In genomic region chr1:184892116-184892515, GRCh38 we compare ENCODE assay signal across 9 cellular contexts.
DNase-seq lines count a peak whose midpoint lies in the region; ATAC-seq and TF ChIP-seq lines count a peak whose summit lies in the region.
"Had no signal": no experiment of that assay in that cellular context is flagged by ENCODE, and none has a peak within 500 bp of the region (broad histone marks: within the 10 kb centered on the region; RNA-seq: fewer than 3 reads in every experiment).

No MANE protein-coding gene starts in this region.

- TF ChIP-seq CTCF in transverse colon (IDR thresholded peaks at IDR 0.05), result no peak
- no peak for TF ChIP-seq CTCF in endodermal cell (conservative IDR thresholded peaks at IDR 0.05)

- ATAC-seq in HG02870 (IDR thresholded peaks at IDR 0.05; ENCODE audit: unreplicated experiment), result peak; percentile 96

- CTCF ChIA-PET in activated CD4-positive, alpha-beta memory T cell treated with anti-CD3 and anti-CD28 coated beads for 36 hours (lab: Charles Lee), result interaction anchor here (1.0 to 3.9 kb wide), 9 partner anchors 10 to 278 kb away, joined by 4 to 16 read pairs (median 7); partner anchors contain the start of gene NIBAN1

- H3K27ac ChIP-seq in transverse colon (peak overlapping the region in 3 of 4 donors; percentile 4 to 68 (median 18)), endodermal cell (ENCODE audit: low read depth, low read length) (no peak overlapping the region)
- H3K27ac ChIP-seq: RWPE1 had no signal

- intact Hi-C loops in activated CD4-positive, alpha-beta memory T cell treated with anti-CD3 and anti-CD28 coated beads for 36 hours (cut with micrococcal nuclease), result loop anchor here (1.0 to 5.0 kb wide), 4 partner anchors 38 to 935 kb away; no protein-coding TSS in a partner anchor
- intact Hi-C loops in transverse colon (cut with DNase I; ENCODE audit: low total_unique reads), result no loop called here

- peaks cover 17% of the 10 kb centered on the region for H3K36me3 Mint-ChIP-seq in activated CD4-positive, alpha-beta memory T cell treated with anti-CD3 and anti-CD28 coated beads for 36 hours
- no peaks in the 10 kb centered on the region for H3K36me3 Mint-ChIP-seq in endodermal cell (ENCODE audit: low read depth)

- peaks cover 1% of the 10 kb centered on the region for H3K27me3 Mint-ChIP-seq in activated CD4-positive, alpha-beta memory T cell treated with anti-CD3 and anti-CD28 coated beads for 36 hours
- H3K27me3 Mint-ChIP-seq in endodermal cell (ENCODE audit: insufficient read depth), result no peaks in the 10 kb centered on the region

- 65 to 76% methylated on average over 4 of the region's 4 CpGs for WGBS in transverse colon (ENCODE audit: low coverage in 1 of 2), 2 donors
- WGBS in endodermal cell (ENCODE audit: insufficient coverage in 1 of 2, insufficient read length in 1 of 2), 2 experiments, result 86 to 100% methylated on average over 1 to 4 of the region's 4 CpGs

- peak; percentile 26 for DNase-seq in stimulated activated CD4-positive, alpha-beta T cell treated with anti-CD3 and anti-CD28 coated beads, Interleukin-4, amount 100 ng/mL, for 24 hours
- no peak for DNase-seq in stimulated activated CD4-positive, alpha-beta T cell treated with anti-CD3 and anti-CD28 coated beads, Interleukin-2, amount 100 ng/mL, for 24 hours
- peak; percentile 53 for DNase-seq in activated CD4-positive, alpha-beta memory T cell treated with anti-CD3 and anti-CD28 coated beads for 36 hours
- DNase-seq in transverse colon, result no peak
- DNase-seq in midbrain (lab: John Stamatoyannopoulos, UW), result no peak
- DNase-seq in endodermal cell, result no peak
- no peak for DNase-seq in SKM-1 treated with dmso at 0.1 percent for 144 hours (lab: John Stamatoyannopoulos, UW; ENCODE audit: unreplicated experiment)

- H3K4me1 ChIP-seq in transverse colon, result peaks cover 0 to 28% (median 20%) of the 10 kb centered on the region in 4 donors
- peaks cover 16% of the 10 kb centered on the region for H3K4me1 ChIP-seq in endodermal cell (ENCODE audit: control insufficient read depth, insufficient read depth, low read length)

- in situ Hi-C loops in transverse colon (cut with MboI; ENCODE audit: low pct_ligation_motif_present in 1 of 4, low pct_unique_long_range_greater_than_20kb in 1 of 4, low sequenced_read_pairs in 3 of 4), result no loop called here

- H3K9me3 ChIP-seq in transverse colon (no peaks in the 10 kb centered on the region), endodermal cell (ENCODE audit: control insufficient read depth, low read length) (no peaks in the 10 kb centered on the region)

- H3K27me3 ChIP-seq in transverse colon (peaks cover 5% of the 10 kb centered on the region), endodermal cell (ENCODE audit: control insufficient read depth, insufficient read depth, low read length, poor library complexity, severe bottlenecking) (no peaks in the 10 kb centered on the region)

- no peaks in the 10 kb centered on the region for H3K36me3 ChIP-seq in transverse colon
- H3K36me3 ChIP-seq in endodermal cell (ENCODE audit: control insufficient read depth, insufficient read depth, low read length), result no peaks in the 10 kb centered on the region

- POLR2A ChIA-PET in activated CD4-positive, alpha-beta memory T cell treated with anti-CD3 and anti-CD28 coated beads for 36 hours (lab: Charles Lee), result interaction anchor here (0.6 to 4.2 kb wide), 11 partner anchors 9 to 136 kb away, joined by 3 to 46 read pairs (median 6); partner anchors contain the start of gene NIBAN1

- H3K4me1 Mint-ChIP-seq in activated CD4-positive, alpha-beta memory T cell treated with anti-CD3 and anti-CD28 coated beads for 36 hours (ENCODE audit: low read depth), result peaks cover 58% of the 10 kb centered on the region
- H3K4me1 Mint-ChIP-seq in endodermal cell, result peaks cover 25% of the 10 kb centered on the region

- no peak overlapping the region for H3K4me3 ChIP-seq in transverse colon
- no peak overlapping the region for H3K4me3 ChIP-seq in endodermal cell (ENCODE audit: low read length)

- no peaks in the 10 kb centered on the region for H3K9me3 Mint-ChIP-seq in activated CD4-positive, alpha-beta memory T cell treated with anti-CD3 and anti-CD28 coated beads for 36 hours
- no peaks in the 10 kb centered on the region for H3K9me3 Mint-ChIP-seq in endodermal cell

- H3K27ac Mint-ChIP-seq in activated CD4-positive, alpha-beta memory T cell treated with anti-CD3 and anti-CD28 coated beads for 36 hours, result peak overlapping the region; percentile 76
- no peak overlapping the region for H3K27ac Mint-ChIP-seq in endodermal cell

- H3K4me3 Mint-ChIP-seq in activated CD4-positive, alpha-beta memory T cell treated with anti-CD3 and anti-CD28 coated beads for 36 hours, result no peak overlapping the region
- H3K4me3 Mint-ChIP-seq in endodermal cell, result no peak overlapping the region

- TF ChIP-seq EP300 in transverse colon (IDR thresholded peaks at IDR 0.05; ENCODE audit: low read depth), result no peak

- TF ChIP-seq POLR2A in transverse colon (IDR thresholded peaks at IDR 0.05), result no peak

- no peak overlapping the region for H3K9ac ChIP-seq in endodermal cell (ENCODE audit: extremely low read depth, low read length, poor library complexity, severe bottlenecking)

Comparison
In these comparisons a context has a peak if more than half of its experiments do, and no peak if none do; other contexts are left out.
1. DNase-seq: peak in stimulated activated CD4-positive, alpha-beta T cell treated with anti-CD3 and anti-CD28 coated beads, Interleukin-4, amount 100 ng/mL, for 24 hours (single experiment) and activated CD4-positive, alpha-beta memory T cell treated with anti-CD3 and anti-CD28 coated beads for 36 hours (single experiment); none in stimulated activated CD4-positive, alpha-beta T cell treated with anti-CD3 and anti-CD28 coated beads, Interleukin-2, amount 100 ng/mL, for 24 hours (0 of 2), transverse colon (single experiment), midbrain (single experiment), endodermal cell (single experiment) and SKM-1 treated with dmso at 0.1 percent for 144 hours (single experiment).